In genomic region chr7:24910551-24911212, GRCh38 we compare ENCODE assay signal across 13 cellular contexts.
DNase-seq lines count a peak whose midpoint lies in the region; ATAC-seq, FAIRE-seq and TF ChIP-seq lines count a peak whose summit lies in the region.
"Had no signal": no experiment of that assay in that cellular context is flagged by ENCODE, and none has a peak within 500 bp of the region (broad histone marks: within the 10 kb centered on the region; RNA-seq: fewer than 3 reads in every experiment).

No MANE protein-coding gene starts in this region.

- no peaks in the 10 kb centered on the region for H3K27me3 ChIP-seq in CD4-positive, alpha-beta T cell (ENCODE audit: control insufficient read depth, insufficient read depth, low read length)
- no peaks in the 10 kb centered on the region for H3K27me3 ChIP-seq in endothelial cell of umbilical vein (ENCODE audit: control insufficient read depth in 2 of 2, insufficient read depth in 2 of 2, low read length in 2 of 2)
- H3K27me3 ChIP-seq: right lobe of liver, suprapubic skin had no signal

- peak overlapping the region; percentile 17 for H3K4me2 ChIP-seq in endothelial cell of umbilical vein (ENCODE audit: insufficient read depth, low read length)
- H3K4me2 ChIP-seq: PC-9 had no signal

- TF ChIP-seq POLR2A in GM18526 (IDR thresholded peaks at IDR 0.05; ENCODE audit: extremely low read depth, insufficient read length) (peak; percentile 30), endothelial cell of umbilical vein (IDR thresholded peaks at IDR 0.05; ENCODE audit: low read depth, low read length) (no peak)

- no peaks in the 10 kb centered on the region for H3K27me3 Mint-ChIP-seq in CD4-positive, alpha-beta T cell
- H3K27me3 Mint-ChIP-seq in T-helper 17 cell, result no peaks in the 10 kb centered on the region

- H3K4me3 Mint-ChIP-seq in CD4-positive, alpha-beta T cell, result peak overlapping the region; percentile 52
- H3K4me3 Mint-ChIP-seq in T-helper 17 cell, result peak overlapping the region; percentile 82
- H3K4me3 Mint-ChIP-seq: nephron had no signal

- peaks cover 61% of the 10 kb centered on the region for H3K4me1 ChIP-seq in endothelial cell of umbilical vein (ENCODE audit: control insufficient read depth, extremely low read depth, insufficient read depth, low read length)

- no peak for FAIRE-seq in endothelial cell of umbilical vein (lab: Jason Lieb, UNC)

- H3K4me1 Mint-ChIP-seq in CD4-positive, alpha-beta T cell (ENCODE audit: low read depth), result peaks cover 53% of the 10 kb centered on the region
- H3K4me1 Mint-ChIP-seq in T-helper 17 cell, result peaks cover 52% of the 10 kb centered on the region

- no peak overlapping the region for H3K4me3 ChIP-seq in endothelial cell of umbilical vein (replicated peaks in 1 of 3; ENCODE audit: insufficient read depth in 1 of 3, low read depth in 1 of 3, low read length in 3 of 3)
- H3K4me3 ChIP-seq: PC-9, right lobe of liver, suprapubic skin had no signal

- POLR2A ChIA-PET in CD4-positive, alpha-beta T cell (lab: Charles Lee), result interaction anchor here (0.9 to 3.5 kb wide), 12 partner anchors 11 to 118 kb away, joined by 3 to 26 read pairs (median 4); partner anchors contain the start of gene OSBPL3
- POLR2A ChIA-PET in endothelial cell of umbilical vein (lab: Charles Lee), result no interaction called here

- no peaks in the 10 kb centered on the region for H3K9me1 ChIP-seq in endothelial cell of umbilical vein (replicated peaks; ENCODE audit: control insufficient read depth, extremely low read depth, insufficient read depth, low read length)

- CTCF ChIA-PET in CD4-positive, alpha-beta T cell (lab: Charles Lee), result interaction anchor here (0.8 to 2.8 kb wide), 6 partner anchors 21 to 188 kb away, joined by 3 to 8 read pairs (median 4); no protein-coding TSS in a partner anchor
- CTCF ChIA-PET in endothelial cell of umbilical vein (lab: Charles Lee), result interaction anchor here (1.1 to 3.2 kb wide), 5 partner anchors 10 to 159 kb away, joined by 3 to 20 read pairs (median 4); partner anchors contain the start of gene OSBPL3

- no peak overlapping the region for H2AFZ ChIP-seq in endothelial cell of umbilical vein (ENCODE audit: low read depth, low read length)
- H2AFZ ChIP-seq: PC-9 had no signal

- peaks cover 3% of the 10 kb centered on the region for H4K20me1 ChIP-seq in endothelial cell of umbilical vein (replicated peaks; ENCODE audit: control insufficient read depth, extremely low read depth, insufficient read depth, low read length)

- dilution Hi-C loops in endothelial cell of umbilical vein (cut with MboI; ENCODE audit: extremely low pct_ligation_motif_present, low sequenced_read_pairs), result no loop called here

- no peaks in the 10 kb centered on the region for H3K9me3 ChIP-seq in CD4-positive, alpha-beta T cell (ENCODE audit: control insufficient read depth, low read length)
- H3K9me3 ChIP-seq in T-helper 17 cell (ENCODE audit: control insufficient read depth, low read length, poor library complexity, severe bottlenecking), result no peaks in the 10 kb centered on the region
- H3K9me3 ChIP-seq in endothelial cell of umbilical vein (replicated peaks; ENCODE audit: control insufficient read depth, insufficient read depth, low read length), result no peaks in the 10 kb centered on the region
- H3K9me3 ChIP-seq: right lobe of liver, suprapubic skin had no signal

- BruUV-seq in endothelial cell of umbilical vein (replicated peaks; lab: Mats Ljungman, UMichigan), result no TSS peak

- no peaks in the 10 kb centered on the region for H3K9me3 Mint-ChIP-seq in CD4-positive, alpha-beta T cell
- H3K9me3 Mint-ChIP-seq: nephron had no signal

- DNase-seq in CD4-positive, alpha-beta T cell, result no peak
- DNase-seq in T-helper 17 cell (no peak), endothelial cell of umbilical vein (ENCODE audit: low read depth, low spot score) (no peak), SIG-M5 (lab: John Stamatoyannopoulos, UW) (no peak), NCI-H2081 (lab: John Stamatoyannopoulos, UW) (no peak), left colon (no peak)
- DNase-seq: effector CD4-positive, alpha-beta T cell; PC-9; right lobe of liver had no signal

- no peak overlapping the region for H3K9ac ChIP-seq in endothelial cell of umbilical vein (replicated peaks; ENCODE audit: extremely low read depth, insufficient read depth, low read length)

- TF ChIP-seq CTCF in CD4-positive, alpha-beta T cell (IDR thresholded peaks at IDR 0.05), result no peak
- no peak for TF ChIP-seq CTCF in endothelial cell of umbilical vein (IDR thresholded peaks at IDR 0.05; ENCODE audit: extremely low read depth in 1 of 2, insufficient read depth in 1 of 2, low read depth in 1 of 2, low read length in 2 of 2)

- no peaks in the 10 kb centered on the region for H3K36me3 ChIP-seq in endothelial cell of umbilical vein (ENCODE audit: control insufficient read depth in 2 of 2, extremely low read depth in 1 of 2, insufficient read depth in 2 of 2, low read length in 2 of 2)
- H3K36me3 ChIP-seq: right lobe of liver, suprapubic skin had no signal

- intact Hi-C loops in CD4-positive, alpha-beta T cell (cut with DNase I, micrococcal nuclease), result loop anchor here in 1 of 2 experiments (10.0 kb wide), 1 partner anchor 164 kb away; no protein-coding TSS in a partner anchor
- intact Hi-C loops in endothelial cell of umbilical vein (cut with micrococcal nuclease) (no loop called here), left colon (cut with DNase I, micrococcal nuclease) (no loop called here)

- no peak overlapping the region for H3K27ac ChIP-seq in CD4-positive, alpha-beta T cell (ENCODE audit: low read depth, low read length)
- no peak overlapping the region for H3K27ac ChIP-seq in endothelial cell of umbilical vein (ENCODE audit: insufficient read depth, low read depth, low read length)
- H3K27ac ChIP-seq: PC-9, right lobe of liver, suprapubic skin had no signal

- H3K27ac Mint-ChIP-seq in CD4-positive, alpha-beta T cell, result peak overlapping the region; percentile 45
- peak overlapping the region; percentile 94 for H3K27ac Mint-ChIP-seq in T-helper 17 cell
- H3K27ac Mint-ChIP-seq: nephron had no signal

- H3K36me3 Mint-ChIP-seq in CD4-positive, alpha-beta T cell (ENCODE audit: low read depth), result no peaks in the 10 kb centered on the region
- no peaks in the 10 kb centered on the region for H3K36me3 Mint-ChIP-seq in T-helper 17 cell (ENCODE audit: low read depth)

- H3K79me2 ChIP-seq in endothelial cell of umbilical vein (ENCODE audit: control insufficient read depth, insufficient read depth, low read length), result peaks cover 65% of the 10 kb centered on the region

- ATAC-seq in CD4-positive, alpha-beta T cell (ENCODE audit: poor library complexity), result no peak
- ATAC-seq in T-helper 17 cell (no peak), left colon (no peak), HG03045 (IDR thresholded peaks at IDR 0.05; ENCODE audit: unreplicated experiment) (no peak)

TF ChIP-seq in endothelial cell of umbilical vein, 7 proteins besides CTCF, POLR2A, EP300 and RAD21:
- no peak for TF ChIP-seq GATA2 (IDR thresholded peaks at IDR 0.05; ENCODE audit: insufficient read depth, insufficient read length, low read depth, low read length)
- TF ChIP-seq MAX (IDR thresholded peaks at IDR 0.05; ENCODE audit: insufficient read depth, insufficient read length), result no peak
- no peak for TF ChIP-seq JUN (IDR thresholded peaks at IDR 0.05; ENCODE audit: borderline replicate concordance, insufficient read depth, insufficient read length, low read depth)
- no peak for TF ChIP-seq MYC (IDR thresholded peaks at IDR 0.05; ENCODE audit: low read depth, low read length)
- no peak for TF ChIP-seq EZH2 (IDR thresholded peaks at IDR 0.05; ENCODE audit: borderline replicate concordance, low read depth, low read length, severe bottlenecking)
- TF ChIP-seq FOS (IDR thresholded peaks at IDR 0.05; ENCODE audit: borderline replicate concordance, insufficient read depth, low read length), result no peak
- TF ChIP-seq POLR2AphosphoS5 (IDR thresholded peaks at IDR 0.05; ENCODE audit: insufficient read depth, low read depth, low read length), result no peak
